In the genomic region with DNA sequence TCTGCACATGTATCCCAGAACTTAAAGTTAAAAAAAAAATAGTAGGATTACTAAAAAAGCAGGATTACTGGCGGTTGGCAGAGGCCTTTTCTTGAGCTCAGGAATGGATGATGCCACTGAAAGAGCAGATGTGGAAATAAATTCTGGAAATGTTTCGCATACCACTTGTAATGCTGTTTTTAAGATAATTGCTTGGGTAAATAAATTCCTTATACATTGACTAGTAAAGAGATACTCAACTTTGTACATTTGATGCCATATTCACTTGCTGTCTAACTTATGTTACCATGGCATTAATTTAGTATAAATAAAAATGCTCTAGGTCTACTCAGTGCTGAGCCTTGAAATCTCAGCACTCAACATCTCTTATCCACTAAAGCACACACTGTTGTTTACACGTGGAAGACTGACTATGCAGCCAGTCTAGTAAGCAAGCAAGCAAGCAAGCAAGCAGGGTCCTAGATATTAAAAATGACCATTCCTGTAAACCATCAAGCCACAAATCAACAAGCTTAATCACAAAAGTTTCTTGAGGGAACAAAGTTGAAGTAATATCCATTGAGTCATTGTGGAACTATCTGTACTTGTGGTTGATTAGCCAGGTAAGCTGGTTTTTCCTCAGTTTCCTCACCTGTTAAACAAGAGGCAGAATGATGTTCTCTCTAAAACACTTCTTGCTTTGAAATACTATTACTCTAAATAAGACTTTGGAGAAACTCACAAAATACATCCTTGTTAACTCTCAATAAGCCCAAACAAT, we compare ENCODE assay signal across 1 cellular context.
TF ChIP-seq lines count a peak whose summit lies in the region.

No MANE protein-coding gene starts in this region.

TF ChIP-seq in neural cell, 6 proteins besides CTCF, POLR2A, EP300 and RAD21 (continued from another document):
- TF ChIP-seq, protein P1, sequence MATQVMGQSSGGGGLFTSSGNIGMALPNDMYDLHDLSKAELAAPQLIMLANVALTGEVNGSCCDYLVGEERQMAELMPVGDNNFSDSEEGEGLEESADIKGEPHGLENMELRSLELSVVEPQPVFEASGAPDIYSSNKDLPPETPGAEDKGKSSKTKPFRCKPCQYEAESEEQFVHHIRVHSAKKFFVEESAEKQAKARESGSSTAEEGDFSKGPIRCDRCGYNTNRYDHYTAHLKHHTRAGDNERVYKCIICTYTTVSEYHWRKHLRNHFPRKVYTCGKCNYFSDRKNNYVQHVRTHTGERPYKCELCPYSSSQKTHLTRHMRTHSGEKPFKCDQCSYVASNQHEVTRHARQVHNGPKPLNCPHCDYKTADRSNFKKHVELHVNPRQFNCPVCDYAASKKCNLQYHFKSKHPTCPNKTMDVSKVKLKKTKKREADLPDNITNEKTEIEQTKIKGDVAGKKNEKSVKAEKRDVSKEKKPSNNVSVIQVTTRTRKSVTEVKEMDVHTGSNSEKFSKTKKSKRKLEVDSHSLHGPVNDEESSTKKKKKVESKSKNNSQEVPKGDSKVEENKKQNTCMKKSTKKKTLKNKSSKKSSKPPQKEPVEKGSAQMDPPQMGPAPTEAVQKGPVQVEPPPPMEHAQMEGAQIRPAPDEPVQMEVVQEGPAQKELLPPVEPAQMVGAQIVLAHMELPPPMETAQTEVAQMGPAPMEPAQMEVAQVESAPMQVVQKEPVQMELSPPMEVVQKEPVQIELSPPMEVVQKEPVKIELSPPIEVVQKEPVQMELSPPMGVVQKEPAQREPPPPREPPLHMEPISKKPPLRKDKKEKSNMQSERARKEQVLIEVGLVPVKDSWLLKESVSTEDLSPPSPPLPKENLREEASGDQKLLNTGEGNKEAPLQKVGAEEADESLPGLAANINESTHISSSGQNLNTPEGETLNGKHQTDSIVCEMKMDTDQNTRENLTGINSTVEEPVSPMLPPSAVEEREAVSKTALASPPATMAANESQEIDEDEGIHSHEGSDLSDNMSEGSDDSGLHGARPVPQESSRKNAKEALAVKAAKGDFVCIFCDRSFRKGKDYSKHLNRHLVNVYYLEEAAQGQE (IDR thresholded peaks at IDR 0.05; ENCODE audit: borderline replicate concordance) = no peak
- TF ChIP-seq SMC3 (conservative IDR thresholded peaks at IDR 0.05; ENCODE audit: poor library complexity) = no peak
